In the genomic region with DNA sequence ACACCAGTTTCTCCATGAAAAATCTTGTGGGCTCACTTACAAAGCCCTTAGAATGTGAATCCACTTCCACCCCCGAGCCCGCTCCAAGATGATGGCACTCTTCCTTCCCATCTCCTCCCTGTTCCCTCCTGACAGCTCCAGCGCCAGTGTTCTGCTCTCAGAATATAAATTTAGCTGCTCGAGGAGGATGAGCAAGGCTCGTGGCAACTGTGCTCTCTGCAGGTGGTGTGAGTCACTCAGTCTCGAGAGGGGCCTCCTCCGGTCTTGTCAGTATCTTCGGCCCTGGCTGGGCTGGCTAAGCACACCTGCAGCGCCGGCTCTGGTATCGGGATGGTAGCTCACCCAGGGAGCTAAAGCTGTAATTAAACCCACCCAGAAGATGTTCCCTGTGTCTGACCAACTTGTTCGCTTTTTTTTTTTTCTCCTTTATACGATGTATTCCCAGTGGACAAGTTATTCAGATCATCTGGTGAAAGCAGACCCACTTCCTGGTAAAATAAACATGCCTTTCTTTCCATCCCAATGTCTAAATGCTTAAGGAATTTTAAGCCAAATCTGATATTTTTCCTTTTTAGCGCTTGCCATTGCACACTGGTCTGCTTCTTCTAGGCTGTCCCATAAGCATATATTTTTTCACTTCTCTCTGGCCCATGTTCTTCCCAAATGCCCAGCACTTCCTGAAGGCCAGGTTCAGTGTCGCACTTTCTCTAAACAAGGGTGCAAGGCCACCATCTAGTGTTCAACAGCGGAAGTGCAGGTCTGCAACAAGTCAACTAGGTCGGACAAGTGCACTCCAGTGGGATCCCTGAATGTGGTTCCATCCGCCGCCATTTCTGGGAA, we compare ENCODE assay signal across 8 cellular contexts. TPM values are rescaled to one million over a fixed set of nuclear protein-coding genes. Genes with fewer than 3 reads are reported as not detected.
DNase-seq lines count a peak whose midpoint lies in the region; ATAC-seq, FAIRE-seq and TF ChIP-seq lines count a peak whose summit lies in the region.

No MANE protein-coding gene starts in this region.

- H3K4me3 ChIP-seq in CD4-positive, CD25-positive, alpha-beta regulatory T cell (ENCODE audit: low read depth, low read length): peak overlapping the region; percentile 11
- H3K4me3 ChIP-seq in dorsolateral prefrontal cortex: peak overlapping the region in 2 of 59 donors; percentile 3 to 15
- H3K4me3 ChIP-seq in lower leg skin (ENCODE audit: low read depth, poor library complexity, severe bottlenecking): no peak overlapping the region

- CTCF ChIA-PET in activated CD4-positive, alpha-beta T cell treated with anti-CD3 and anti-CD28 coated beads, Interleukin-2, amount 10 ng/mL, durations not matched to agents 7 days and 5 days (lab: Charles Lee): interaction anchor here (0.6 to 1.5 kb wide), 4 partner anchors 9 to 220 kb away, joined by 3 to 4 read pairs (median 4); no protein-coding TSS in a partner anchor

- 47 to 49% methylated on average over 19 of the region's 19 CpGs for WGBS in lower leg skin, 2 donors

- TF ChIP-seq CTCF in dorsolateral prefrontal cortex (IDR thresholded peaks at IDR 0.05 in 54 of 56, conservative IDR thresholded peaks at IDR 0.05 in 2 of 56; ENCODE audit: low read depth in 1 of 56, partially characterized antibody in 56 of 56) (peak; percentile 68 to 98 (median 95)), lower leg skin (IDR thresholded peaks at IDR 0.05) (peak in 1 of 3 donors; percentile 57)

- H3K9me3 Mint-ChIP-seq in CD4-positive, CD25-positive, alpha-beta regulatory T cell: no peaks in the 10 kb centered on the region
- no peaks in the 10 kb centered on the region for H3K9me3 Mint-ChIP-seq in activated CD4-positive, alpha-beta T cell treated with anti-CD3 and anti-CD28 coated beads, Interleukin-2, amount 10 ng/mL, durations not matched to agents 7 days and 5 days

- H3K27me3 Mint-ChIP-seq in CD4-positive, CD25-positive, alpha-beta regulatory T cell: peaks cover 25% of the 10 kb centered on the region
- no peaks in the 10 kb centered on the region for H3K27me3 Mint-ChIP-seq in activated CD4-positive, alpha-beta T cell treated with anti-CD3 and anti-CD28 coated beads, Interleukin-2, amount 10 ng/mL, durations not matched to agents 7 days and 5 days

- peak; percentile 33 for FAIRE-seq in H54 (lab: Jason Lieb, UNC)

- peak overlapping the region in 1 of 4 donors; percentile 59 for H3K4me3 Mint-ChIP-seq in CD4-positive, CD25-positive, alpha-beta regulatory T cell
- H3K4me3 Mint-ChIP-seq in activated CD4-positive, alpha-beta T cell treated with anti-CD3 and anti-CD28 coated beads, Interleukin-2, amount 10 ng/mL, durations not matched to agents 7 days and 5 days: no peak overlapping the region

- no peak overlapping the region for H3K27ac Mint-ChIP-seq in CD4-positive, CD25-positive, alpha-beta regulatory T cell
- H3K27ac Mint-ChIP-seq in activated CD4-positive, alpha-beta T cell treated with anti-CD3 and anti-CD28 coated beads, Interleukin-2, amount 10 ng/mL, durations not matched to agents 7 days and 5 days: no peak overlapping the region

- no peak for ATAC-seq in CD4-positive, CD25-positive, alpha-beta regulatory T cell (ENCODE audit: low read depth in 2 of 2)
- ATAC-seq in GM21447 (IDR thresholded peaks at IDR 0.05; ENCODE audit: unreplicated experiment): no peak

- no peaks in the 10 kb centered on the region for H3K36me3 Mint-ChIP-seq in CD4-positive, CD25-positive, alpha-beta regulatory T cell
- H3K36me3 Mint-ChIP-seq in activated CD4-positive, alpha-beta T cell treated with anti-CD3 and anti-CD28 coated beads, Interleukin-2, amount 10 ng/mL, durations not matched to agents 7 days and 5 days (ENCODE audit: low read depth): no peaks in the 10 kb centered on the region

- no peaks in the 10 kb centered on the region for H3K27me3 ChIP-seq in CD4-positive, CD25-positive, alpha-beta regulatory T cell (ENCODE audit: control insufficient read depth, insufficient read depth, low read length)
- H3K27me3 ChIP-seq in dorsolateral prefrontal cortex: no peaks in the 10 kb centered on the region

- no peaks in the 10 kb centered on the region for H3K4me1 ChIP-seq in CD4-positive, CD25-positive, alpha-beta regulatory T cell (ENCODE audit: control insufficient read depth, insufficient read depth, low read length, poor library complexity, severe bottlenecking)

- POLR2A ChIA-PET in activated CD4-positive, alpha-beta T cell treated with anti-CD3 and anti-CD28 coated beads, Interleukin-2, amount 10 ng/mL, durations not matched to agents 7 days and 5 days (lab: Charles Lee): interaction anchor here (0.6 kb wide), 1 partner anchor 531 kb away, joined by 3 read pairs; no protein-coding TSS in a partner anchor

- no peaks in the 10 kb centered on the region for H3K9me3 ChIP-seq in CD4-positive, CD25-positive, alpha-beta regulatory T cell (ENCODE audit: control insufficient read depth in 2 of 2, low read length in 2 of 2)

- TF ChIP-seq POLR2A in H54 (IDR thresholded peaks at IDR 0.05; ENCODE audit: low read depth, low read length) (no peak), lower leg skin (IDR thresholded peaks at IDR 0.05) (no peak)

- intact Hi-C loops in dorsolateral prefrontal cortex (cut with DNase I) (loop anchor here in 1 of 2 donors (1.0 kb wide), 1 partner anchor 25 kb away; no protein-coding TSS in a partner anchor), lower leg skin (cut with DNase I; ENCODE audit: low total_unique reads) (no loop called here)

- peaks cover 0 to 8% (median 1%) of the 10 kb centered on the region in 4 donors for H3K4me1 Mint-ChIP-seq in CD4-positive, CD25-positive, alpha-beta regulatory T cell
- peaks cover 4% of the 10 kb centered on the region for H3K4me1 Mint-ChIP-seq in activated CD4-positive, alpha-beta T cell treated with anti-CD3 and anti-CD28 coated beads, Interleukin-2, amount 10 ng/mL, durations not matched to agents 7 days and 5 days

- peak; percentile 11 to 66 (median 17) for DNase-seq in CD4-positive, CD25-positive, alpha-beta regulatory T cell
- DNase-seq in H54 (ENCODE audit: insufficient read length, low spot score) (peak; percentile 57), NCI-H345 treated with DMSO at 0.1 percent for 48 hours (lab: John Stamatoyannopoulos, UW; ENCODE audit: unreplicated experiment) (peak; percentile 40), dorsolateral prefrontal cortex (peak; percentile 70 to 94 (median 86)), lower leg skin (ENCODE audit: low spot score in 2 of 2) (peak; percentile 84 to 95)
- peak; percentile 71 for DNase-seq in activated CD4-positive, alpha-beta T cell treated with anti-CD3 and anti-CD28 coated beads, Interleukin-2, amount 10 ng/mL, durations not matched to agents 7 days and 5 days
- DNase-seq in stimulated activated CD4-positive, alpha-beta T cell treated with anti-CD3 and anti-CD28 coated beads, TNF-alpha, amount 100 ng/mL, for 4 hours (ENCODE audit: low read depth in 3 of 3): peak; percentile 19 to 29 (median 29)

- no peaks in the 10 kb centered on the region for H3K36me3 ChIP-seq in CD4-positive, CD25-positive, alpha-beta regulatory T cell (ENCODE audit: control insufficient read depth, insufficient read depth, low read length)

- H3K27ac ChIP-seq in CD4-positive, CD25-positive, alpha-beta regulatory T cell (ENCODE audit: insufficient read depth, low read length, poor library complexity, severe bottlenecking): no peak overlapping the region
- H3K27ac ChIP-seq in dorsolateral prefrontal cortex: peak overlapping the region in 56 of 59 donors; percentile 5 to 89 (median 74)

RNA-seq across cellular contexts. Expression of gene YPEL5, which starts 31.4 kb away (rescaled TPM):
- 616 TPM for total RNA-seq in CD4-positive, CD25-positive, alpha-beta regulatory T cell
- polyA plus RNA-seq in CD4-positive, CD25-positive, alpha-beta regulatory T cell: 100 to 1,000 TPM; 158 to 192 (median 168) TPM
- total RNA-seq in activated CD4-positive, alpha-beta T cell treated with anti-CD3 and anti-CD28 coated beads, Interleukin-2, amount 10 ng/mL, durations not matched to agents 7 days and 5 days: 10 to 100 TPM; 32.3 to 39.2 TPM
- total RNA-seq in dorsolateral prefrontal cortex: 100 to 1,000 TPM in 111 of 120 experiments, 10 to 100 TPM in 9; 79.6 to 221 (median 158) TPM
- total RNA-seq in lower leg skin: 100 to 1,000 TPM in 1 of 4 donors, 10 to 100 TPM in 3; 75.3 to 108 (median 84.3) TPM

Comparison
In these comparisons a context has a peak if more than half of its experiments do, and no peak if none do; other contexts are left out.
1. DNase-seq: peak in every context shown above with its lines; median percentile 90 in lower leg skin; 86 in dorsolateral prefrontal cortex; 71 in activated CD4-positive, alpha-beta T cell treated with anti-CD3 and anti-CD28 coated beads, Interleukin-2, amount 10 ng/mL, durations not matched to agents 7 days and 5 days; 57 in H54; 40 in NCI-H345 treated with DMSO at 0.1 percent for 48 hours; 29 in stimulated activated CD4-positive, alpha-beta T cell treated with anti-CD3 and anti-CD28 coated beads, TNF-alpha, amount 100 ng/mL, for 4 hours; 17 in CD4-positive, CD25-positive, alpha-beta regulatory T cell.